ENCODE assay signal across 10 cellular contexts in genomic region chr5:39176740-39177628, GRCh38. TPM values are rescaled to one million over a fixed set of nuclear protein-coding genes. Genes with fewer than 3 reads are reported as not detected.
A peak's percentile ranks its signal among the peaks of the same experiment; 100 is the strongest.
DNase-seq lines count a peak whose midpoint lies in the region; ATAC-seq and TF ChIP-seq lines count a peak whose summit lies in the region.
"Had no signal": no experiment of that assay in that cellular context is flagged by ENCODE, and none has a peak within 500 bp of the region (broad histone marks: within the 10 kb centered on the region; RNA-seq: fewer than 3 reads in every experiment).

No MANE protein-coding gene starts in this region.

- peak overlapping the region; percentile 73 for H3K27ac Mint-ChIP-seq in dendritic cell treated with granulocyte-macrophage colony-stimulating factor and Interleukin-4, amounts not matched to agents 40 ng/mL and 50 ng/mL, for 4 days

- no peaks in the 10 kb centered on the region for H3K27me3 Mint-ChIP-seq in dendritic cell treated with granulocyte-macrophage colony-stimulating factor and Interleukin-4, amounts not matched to agents 40 ng/mL and 50 ng/mL, for 4 days

- intact Hi-C loops in dendritic cell treated with granulocyte-macrophage colony-stimulating factor and Interleukin-4, amounts not matched to agents 40 ng/mL and 50 ng/mL, for 4 days (cut with micrococcal nuclease) = no loop called here
- intact Hi-C loops in testis (cut with DNase I; ENCODE audit: low total_unique reads) = no loop called here

- TF ChIP-seq CTCF in coronary artery (IDR thresholded peaks at IDR 0.05) = no peak
- TF ChIP-seq CTCF in testis (IDR thresholded peaks at IDR 0.05) = no peak
- TF ChIP-seq CTCF in GM10248 (IDR thresholded peaks at IDR 0.05; ENCODE audit: control extremely low read depth, extremely low read depth, low read depth, missing control alignments) = no peak

- POLR2A ChIA-PET in GM10248 (lab: Yijun Ruan, JAX) = no interaction called here

- H3K4me3 ChIP-seq in coronary artery (no peak overlapping the region), testis (no peak overlapping the region)
- H3K4me3 ChIP-seq: prostate gland, suprapubic skin had no signal

- no peaks in the 10 kb centered on the region for H3K36me3 ChIP-seq in testis (ENCODE audit: low read depth, missing control alignments)
- H3K36me3 ChIP-seq: prostate gland, suprapubic skin had no signal

- TF ChIP-seq POLR2A in testis (IDR thresholded peaks at IDR 0.05) = no peak

- ATAC-seq in GM21737 (IDR thresholded peaks at IDR 0.05; ENCODE audit: unreplicated experiment) (peak; percentile 44), GM21717 (IDR thresholded peaks at IDR 0.05; ENCODE audit: unreplicated experiment) (no peak)

- CTCF ChIA-PET in GM10248 (lab: Yijun Ruan, JAX) = interaction anchor here (0.8 to 1.8 kb wide), 4 partner anchors 19 to 41 kb away, joined by 3 to 6 read pairs (median 3); no protein-coding TSS in a partner anchor

- DNase-seq in GF-D8 (lab: John Stamatoyannopoulos, UW) = peak; percentile 76
- peak; percentile 59 to 87 for DNase-seq in NOMO-1 (lab: John Stamatoyannopoulos, UW; ENCODE audit: unreplicated experiment in 2 of 2)
- DNase-seq in coronary artery (ENCODE audit: low spot score) = no peak
- DNase-seq in testis = no peak
- DNase-seq in GM10248 (ENCODE audit: extremely low spot score) = no peak

- H3K27ac ChIP-seq in coronary artery (no peak overlapping the region), testis (no peak overlapping the region)
- H3K27ac ChIP-seq: prostate gland, suprapubic skin had no signal

- H3K9me3 Mint-ChIP-seq in dendritic cell treated with granulocyte-macrophage colony-stimulating factor and Interleukin-4, amounts not matched to agents 40 ng/mL and 50 ng/mL, for 4 days = no peaks in the 10 kb centered on the region

- H3K36me3 Mint-ChIP-seq in dendritic cell treated with granulocyte-macrophage colony-stimulating factor and Interleukin-4, amounts not matched to agents 40 ng/mL and 50 ng/mL, for 4 days (ENCODE audit: low read depth) = peaks cover 36% of the 10 kb centered on the region

- H3K4me1 Mint-ChIP-seq in dendritic cell treated with granulocyte-macrophage colony-stimulating factor and Interleukin-4, amounts not matched to agents 40 ng/mL and 50 ng/mL, for 4 days (ENCODE audit: low read depth) = peaks cover 67% of the 10 kb centered on the region

- H3K27me3 ChIP-seq in testis = no peaks in the 10 kb centered on the region
- H3K27me3 ChIP-seq: suprapubic skin had no signal

- no peaks in the 10 kb centered on the region for H3K9me3 ChIP-seq in testis
- H3K9me3 ChIP-seq: prostate gland, suprapubic skin had no signal

- 83 to 85% methylated on average over 3 of the region's 3 CpGs for WGBS in testis, 2 donors

- H3K4me3 Mint-ChIP-seq in dendritic cell treated with granulocyte-macrophage colony-stimulating factor and Interleukin-4, amounts not matched to agents 40 ng/mL and 50 ng/mL, for 4 days = peak overlapping the region; percentile 28

- H3K4me1 ChIP-seq in testis = no peaks in the 10 kb centered on the region
- H3K4me1 ChIP-seq: prostate gland, suprapubic skin had no signal

RNA-seq across cellular contexts. Expression of gene FYB1, which starts 42.4 kb away (rescaled TPM):
- total RNA-seq in testis = 1 to 10 TPM; 2.5 to 8.6 TPM
- polyA plus RNA-seq in testis (ENCODE audit: insufficient read depth, low read depth, low replicate concordance) = 6.0 TPM

Comparison
In these comparisons a context has a peak if more than half of its experiments do, and no peak if none do; other contexts are left out.
1. DNase-seq: peak in GF-D8 (single experiment) and NOMO-1 (2 of 2); none in coronary artery (single experiment), testis (single experiment) and GM10248 (single experiment).